ENCODE assay signal across 12 cellular contexts in the genomic region with DNA sequence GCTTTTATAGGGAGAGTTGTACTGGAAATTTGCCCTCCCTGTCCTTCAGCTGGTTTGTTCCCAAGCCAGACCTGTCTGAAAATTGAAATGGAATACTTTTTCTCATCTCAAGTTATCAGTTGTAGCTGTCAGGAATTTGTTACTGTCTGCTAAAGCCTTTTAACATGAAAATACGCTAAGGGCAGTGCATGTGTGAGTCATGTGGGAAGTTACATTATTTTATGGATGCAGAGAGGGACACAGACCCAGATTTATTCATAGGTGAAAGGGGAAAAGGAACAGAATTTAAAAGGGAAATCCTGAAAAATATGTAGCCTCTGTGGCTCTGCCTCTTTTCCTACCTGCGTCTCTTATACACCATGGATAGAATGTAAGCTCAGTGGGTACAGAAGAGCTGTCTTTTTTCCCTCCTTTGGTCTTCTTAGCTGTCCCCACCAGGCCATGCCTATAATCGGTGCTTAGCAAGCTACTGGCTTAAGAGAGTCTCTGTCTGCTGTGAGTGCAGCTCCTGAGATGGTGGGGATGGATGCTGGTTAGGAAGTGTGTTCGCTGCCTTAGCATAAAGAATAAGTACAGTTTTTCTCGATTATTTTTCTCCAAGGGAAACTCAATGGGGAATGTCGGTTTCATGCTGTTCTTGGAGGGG.
DNase-seq lines count a peak whose midpoint lies in the region; ATAC-seq, FAIRE-seq and TF ChIP-seq lines count a peak whose summit lies in the region.
"Had no signal": no experiment of that assay in that cellular context is flagged by ENCODE, and none has a peak within 500 bp of the region (broad histone marks: within the 10 kb centered on the region; RNA-seq: fewer than 3 reads in every experiment).

No MANE protein-coding gene starts in this region.

- no peak for TF ChIP-seq RAD21 in A549 (conservative IDR thresholded peaks at IDR 0.05 in 1 of 2, IDR thresholded peaks at IDR 0.05 in 1 of 2)

- H3K4me3 ChIP-seq in A549 = no peak overlapping the region
- H3K4me3 ChIP-seq in breast epithelium = no peak overlapping the region
- H3K4me3 ChIP-seq in mucosa of descending colon = no peak overlapping the region

- POLR2A ChIA-PET in A549 (lab: Yijun Ruan, JAX) = no interaction called here

- no peaks in the 10 kb centered on the region for H3K9me3 ChIP-seq in A549
- no peaks in the 10 kb centered on the region for H3K9me3 ChIP-seq in breast epithelium
- no peaks in the 10 kb centered on the region for H3K9me3 ChIP-seq in mucosa of descending colon

- H3K4me2 ChIP-seq in A549 = peak overlapping the region; percentile 54

- peak overlapping the region; percentile 28 to 35; a peak in 3 of 6 replicates for H3K27ac ChIP-seq in A549
- peak overlapping the region; percentile 52 to 62 for H3K27ac ChIP-seq in breast epithelium

- WGBS in A549 (ENCODE audit: missing lambda C conversion rate) = 68% methylated on average over 6 of the region's 6 CpGs

- ATAC-seq in A549 (peak; percentile 44 to 53; a peak in 4 of 6 replicates), mucosa of descending colon (peak; percentile 50), GM21360 (IDR thresholded peaks at IDR 0.05; ENCODE audit: unreplicated experiment) (no peak), HG02571 (IDR thresholded peaks at IDR 0.05; ENCODE audit: unreplicated experiment) (no peak)

- TF ChIP-seq POLR2A in A549 (IDR thresholded peaks at IDR 0.05; ENCODE audit: low read length) (no peak), breast epithelium (IDR thresholded peaks at IDR 0.05) (no peak)

- FAIRE-seq in A549 (lab: Jason Lieb, UNC) (no peak), D721Med (lab: Jason Lieb, UNC) (no peak)
- FAIRE-seq: TTC549 had no signal

- H3K36me3 ChIP-seq in breast epithelium (no peaks in the 10 kb centered on the region), mucosa of descending colon (ENCODE audit: low read depth) (no peaks in the 10 kb centered on the region)

- H3K4me1 ChIP-seq in A549 = peaks cover 66% of the 10 kb centered on the region
- peaks cover 3 to 6% of the 10 kb centered on the region in 2 donors for H3K4me1 ChIP-seq in breast epithelium
- H3K4me1 ChIP-seq in mucosa of descending colon (ENCODE audit: low read depth) = peaks cover 21% of the 10 kb centered on the region

- H3K27me3 ChIP-seq in breast epithelium = no peaks in the 10 kb centered on the region

- DNase-seq in A549 (ENCODE audit: low read depth in 1 of 2, low spot score in 1 of 2) = no peak
- peak; percentile 77 for DNase-seq in M059J (ENCODE audit: low read depth)
- no peak for DNase-seq in breast epithelium (ENCODE audit: low spot score in 2 of 2)
- DNase-seq in mucosa of descending colon = no peak
- DNase-seq in GM03348 (ENCODE audit: low spot score) = no peak
- DNase-seq in D721Med (ENCODE audit: insufficient read length, low spot score) = no peak
- DNase-seq: activated T-cell treated with anti-CD3 and anti-CD28 coated beads, Interleukin-2, amount 50 U/mL, for 1 hour; NCI-H146; OCI-M1 had no signal

- TF ChIP-seq CTCF in A549 (IDR thresholded peaks at IDR 0.05) = no peak
- TF ChIP-seq CTCF in breast epithelium (IDR thresholded peaks at IDR 0.05) = no peak
- no peak for TF ChIP-seq CTCF in mucosa of descending colon (IDR thresholded peaks at IDR 0.05)
- TF ChIP-seq CTCF in D721Med (IDR thresholded peaks at IDR 0.05; ENCODE audit: insufficient read depth, missing control alignments) = no peak

- TF ChIP-seq EP300 in A549 (IDR thresholded peaks at IDR 0.05) = no peak

- intact Hi-C loops in breast epithelium (cut with DNase I; ENCODE audit: low total_unique reads) (no loop called here), mucosa of descending colon (cut with DNase I, micrococcal nuclease) (no loop called here)

- CTCF ChIA-PET in A549 (lab: Yijun Ruan, JAX) = interaction anchor here (0.8 to 2.4 kb wide), 3 partner anchors 10 to 48 kb away, joined by 4 to 8 read pairs (median 5); no protein-coding TSS in a partner anchor

TF ChIP-seq in A549, 52 proteins besides CTCF, POLR2A, EP300 and RAD21:
- no peak for TF ChIP-seq SREBF2 (IDR thresholded peaks at IDR 0.05)
- TF ChIP-seq, protein P1, sequence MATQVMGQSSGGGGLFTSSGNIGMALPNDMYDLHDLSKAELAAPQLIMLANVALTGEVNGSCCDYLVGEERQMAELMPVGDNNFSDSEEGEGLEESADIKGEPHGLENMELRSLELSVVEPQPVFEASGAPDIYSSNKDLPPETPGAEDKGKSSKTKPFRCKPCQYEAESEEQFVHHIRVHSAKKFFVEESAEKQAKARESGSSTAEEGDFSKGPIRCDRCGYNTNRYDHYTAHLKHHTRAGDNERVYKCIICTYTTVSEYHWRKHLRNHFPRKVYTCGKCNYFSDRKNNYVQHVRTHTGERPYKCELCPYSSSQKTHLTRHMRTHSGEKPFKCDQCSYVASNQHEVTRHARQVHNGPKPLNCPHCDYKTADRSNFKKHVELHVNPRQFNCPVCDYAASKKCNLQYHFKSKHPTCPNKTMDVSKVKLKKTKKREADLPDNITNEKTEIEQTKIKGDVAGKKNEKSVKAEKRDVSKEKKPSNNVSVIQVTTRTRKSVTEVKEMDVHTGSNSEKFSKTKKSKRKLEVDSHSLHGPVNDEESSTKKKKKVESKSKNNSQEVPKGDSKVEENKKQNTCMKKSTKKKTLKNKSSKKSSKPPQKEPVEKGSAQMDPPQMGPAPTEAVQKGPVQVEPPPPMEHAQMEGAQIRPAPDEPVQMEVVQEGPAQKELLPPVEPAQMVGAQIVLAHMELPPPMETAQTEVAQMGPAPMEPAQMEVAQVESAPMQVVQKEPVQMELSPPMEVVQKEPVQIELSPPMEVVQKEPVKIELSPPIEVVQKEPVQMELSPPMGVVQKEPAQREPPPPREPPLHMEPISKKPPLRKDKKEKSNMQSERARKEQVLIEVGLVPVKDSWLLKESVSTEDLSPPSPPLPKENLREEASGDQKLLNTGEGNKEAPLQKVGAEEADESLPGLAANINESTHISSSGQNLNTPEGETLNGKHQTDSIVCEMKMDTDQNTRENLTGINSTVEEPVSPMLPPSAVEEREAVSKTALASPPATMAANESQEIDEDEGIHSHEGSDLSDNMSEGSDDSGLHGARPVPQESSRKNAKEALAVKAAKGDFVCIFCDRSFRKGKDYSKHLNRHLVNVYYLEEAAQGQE (IDR thresholded peaks at IDR 0.05) = no peak

Comparison
In these comparisons a context has a peak if more than half of its experiments do, and no peak if none do; other contexts are left out.
1. ATAC-seq: peak in A549 (2 of 2) and mucosa of descending colon (single experiment); none in GM21360 (single experiment) and HG02571 (single experiment).